In the genomic region with DNA sequence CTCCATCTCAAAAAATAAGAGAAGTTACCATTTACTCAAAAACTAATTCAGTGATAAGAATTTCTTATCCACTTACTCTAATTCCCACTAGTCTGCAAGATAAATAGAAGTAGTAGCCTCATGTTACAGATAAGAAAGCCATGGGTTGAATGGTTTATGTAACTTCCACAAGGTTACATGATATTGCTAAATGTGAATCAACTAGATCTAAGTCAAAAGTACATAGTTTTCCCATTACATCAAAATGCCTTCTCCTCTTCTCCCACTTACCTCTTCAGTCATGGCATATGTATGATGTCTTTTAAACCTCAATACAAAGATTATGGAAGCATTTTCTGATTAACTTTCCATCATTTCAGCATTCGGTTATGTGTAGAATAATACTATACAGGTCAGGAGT, we compare ENCODE assay signal across 18 cellular contexts.
"Had no signal": no experiment of that assay in that cellular context is flagged by ENCODE, and none has a peak within 500 bp of the region (broad histone marks: within the 10 kb centered on the region; RNA-seq: fewer than 3 reads in every experiment).

No MANE protein-coding gene starts in this region.

- DNase-seq: activated CD4-positive, alpha-beta T cell treated with anti-CD3 and anti-CD28 coated beads for 4 hours; activated CD8-positive, alpha-beta T cell treated with anti-CD3 and anti-CD28 coated beads, Interleukin-2, amount 10 ng/mL, durations not matched to agents 7 days and 5 days; activated naive CD4-positive, alpha-beta T cell treated with anti-CD3 and anti-CD28 coated beads, Interleukin-2, amount 10 ng/mL, durations not matched to agents 7 days and 5 days; amygdala; dorsolateral prefrontal cortex; esophagus squamous epithelium; kidney; left ventricle myocardium superior; mesenchymal stem cell; ovary; stimulated activated CD4-positive, alpha-beta T cell treated with anti-CD3 and anti-CD28 coated beads, Interleukin-4, amount 100 ng/mL, for 1 hour; stimulated activated CD8-positive, alpha-beta memory T cell treated with anti-CD3 and anti-CD28 coated beads, Interleukin-4, amount 100 ng/mL, for 48 hours; stimulated activated naive CD8-positive, alpha-beta T cell treated with anti-CD3 and anti-CD28 coated beads, Interleukin-15, Interleukin-2, amounts not matched to agents 100 U/mL and 50 U/mL, for 24 hours; upper lobe of left lung; WERI-Rb-1 had no signal

- H3K36me3 ChIP-seq: ovary had no signal

- H3K27me3 ChIP-seq: dorsolateral prefrontal cortex, esophagus squamous epithelium, gastroesophageal sphincter, ovary, suprapubic skin, upper lobe of left lung had no signal

- H3K4me1 ChIP-seq: suprapubic skin, upper lobe of left lung had no signal

- H3K4me3 ChIP-seq: dorsolateral prefrontal cortex, esophagus squamous epithelium, gastroesophageal sphincter, ovary, suprapubic skin, upper lobe of left lung had no signal

- H3K9me3 ChIP-seq: esophagus squamous epithelium, gastroesophageal sphincter, ovary, suprapubic skin, upper lobe of left lung had no signal

- FAIRE-seq: kidney had no signal

- H3K27ac ChIP-seq: dorsolateral prefrontal cortex, esophagus squamous epithelium, gastroesophageal sphincter, ovary, suprapubic skin, upper lobe of left lung, WERI-Rb-1 had no signal

- ATAC-seq: activated CD8-positive, alpha-beta T cell treated with anti-CD3 and anti-CD28 coated beads, Interleukin-2, amount 10 ng/mL, durations not matched to agents 7 days and 5 days; activated T-helper 17 cell treated with anti-CD3 and anti-CD28 coated beads, Interleukin-2, amount 50 U/mL, for 72 hours; gastroesophageal sphincter; left ventricle myocardium superior; stimulated activated naive CD8-positive, alpha-beta T cell treated with anti-CD3 and anti-CD28 coated beads, Interleukin-15, Interleukin-2, amounts not matched to agents 100 U/mL and 50 U/mL, for 24 hours had no signal
